Comparison of ENCODE assay signal across 8 cellular contexts in genomic region chr3:48187579-48188265, GRCh38. TPM values are rescaled to one million over a fixed set of nuclear protein-coding genes. Genes with fewer than 3 reads are reported as not detected.
DNase-seq lines count a peak whose midpoint lies in the region; ATAC-seq and TF ChIP-seq lines count a peak whose summit lies in the region.

No MANE protein-coding gene starts in this region.

- H3K36me3 Mint-ChIP-seq in activated T-cell treated with anti-CD3 and anti-CD28 coated beads, Interleukin-2, amount 50 U/mL, for 24 hours (ENCODE audit: low read depth) = peaks cover 47% of the 10 kb centered on the region
- H3K36me3 Mint-ChIP-seq in progenitor cell of endocrine pancreas (ENCODE audit: insufficient read depth) = peaks cover 6% of the 10 kb centered on the region

- peaks cover 16% of the 10 kb centered on the region for H3K27me3 Mint-ChIP-seq in activated T-cell treated with anti-CD3 and anti-CD28 coated beads, Interleukin-2, amount 50 U/mL, for 24 hours
- no peaks in the 10 kb centered on the region for H3K27me3 Mint-ChIP-seq in progenitor cell of endocrine pancreas

- intact Hi-C loops in Right ventricle myocardium superior (cut with DNase I) = no loop called here

- no peaks in the 10 kb centered on the region for H3K9me3 Mint-ChIP-seq in activated T-cell treated with anti-CD3 and anti-CD28 coated beads, Interleukin-2, amount 50 U/mL, for 24 hours
- H3K9me3 Mint-ChIP-seq in progenitor cell of endocrine pancreas (ENCODE audit: low read depth) = no peaks in the 10 kb centered on the region

- no peak for TF ChIP-seq CTCF in progenitor cell of endocrine pancreas (IDR thresholded peaks at IDR 0.05; ENCODE audit: unreplicated experiment)

- H3K27ac Mint-ChIP-seq in activated T-cell treated with anti-CD3 and anti-CD28 coated beads, Interleukin-2, amount 50 U/mL, for 24 hours = peak overlapping the region; percentile 83
- H3K27ac Mint-ChIP-seq in progenitor cell of endocrine pancreas = peak overlapping the region; percentile 91

- DNase-seq in EL (peak; percentile 16), HT1080 (ENCODE audit: low read depth) (peak; percentile 7), Right ventricle myocardium superior (no peak), progenitor cell of endocrine pancreas (ENCODE audit: low spot score, unreplicated experiment) (peak; percentile 26), NCI-H1105 treated with DMSO at 0.1 percent for 48 hours (lab: John Stamatoyannopoulos, UW) (no peak), NCI-H128 (lab: John Stamatoyannopoulos, UW; ENCODE audit: unreplicated experiment) (no peak)
- DNase-seq in activated T-cell treated with anti-CD3 and anti-CD28 coated beads, Interleukin-2, amount 50 U/mL, for 24 hours = no peak

- peak overlapping the region; percentile 91 for H3K4me3 Mint-ChIP-seq in activated T-cell treated with anti-CD3 and anti-CD28 coated beads, Interleukin-2, amount 50 U/mL, for 24 hours
- peak overlapping the region; percentile 89 for H3K4me3 Mint-ChIP-seq in progenitor cell of endocrine pancreas (ENCODE audit: low read depth)

- ATAC-seq in GM21423 (IDR thresholded peaks at IDR 0.05; ENCODE audit: unreplicated experiment) (peak; percentile 28), Right ventricle myocardium superior (ENCODE audit: poor library complexity) (peak; percentile 54)

- peaks cover 26% of the 10 kb centered on the region for H3K4me1 Mint-ChIP-seq in activated T-cell treated with anti-CD3 and anti-CD28 coated beads, Interleukin-2, amount 50 U/mL, for 24 hours (ENCODE audit: low read depth)
- peaks cover 12% of the 10 kb centered on the region for H3K4me1 Mint-ChIP-seq in progenitor cell of endocrine pancreas (ENCODE audit: low read depth)

RNA-seq across cellular contexts. Expression of gene CDC25A, which starts 0.5 kb away (rescaled TPM):
- total RNA-seq in HT1080 (2014; rRNA removed; shearing (Covaris generic)) = 36.5 and 43.4 TPM in 2 replicates
- 15.3 and 15.5 TPM in 2 replicates for polyA plus RNA-seq in HT1080 (2015; cell fraction: cytosol; rRNA removed)
- polyA plus RNA-seq in HT1080 (2015; cell fraction: nucleus; rRNA removed) = 15.2 and 17.0 TPM in 2 replicates
- total RNA-seq in Right ventricle myocardium superior (0.83 TPM), progenitor cell of endocrine pancreas (20.5 and 24.5 TPM in 2 replicates)

RNA-seq across cellular contexts. Expression of gene CAMP, which starts 35.6 kb away (rescaled TPM):
- not detected in 2 replicates for total RNA-seq in HT1080 (2014; rRNA removed; shearing (Covaris generic))
- polyA plus RNA-seq in HT1080 (2015; cell fraction: cytosol; rRNA removed) = not detected in 2 replicates
- polyA plus RNA-seq in HT1080 (2015; cell fraction: nucleus; rRNA removed) = not detected in 2 replicates
- total RNA-seq in Right ventricle myocardium superior (not detected), progenitor cell of endocrine pancreas (not detected in 2 replicates)

RNA-seq across cellular contexts. Expression of gene ZNF589, which starts 53.2 kb away (rescaled TPM):
- total RNA-seq in HT1080 (2014; rRNA removed; shearing (Covaris generic)) = 5.8 and 7.2 TPM in 2 replicates
- 4.1 and 4.2 TPM in 2 replicates for polyA plus RNA-seq in HT1080 (2015; cell fraction: cytosol; rRNA removed)
- polyA plus RNA-seq in HT1080 (2015; cell fraction: nucleus; rRNA removed) = 31.2 and 36.4 TPM in 2 replicates
- total RNA-seq in Right ventricle myocardium superior (5.4 TPM), progenitor cell of endocrine pancreas (28.5 and 30.4 TPM in 2 replicates)

Comparison
In these comparisons a context has a peak if more than half of its experiments do, and no peak if none do; other contexts are left out.
1. DNase-seq: peak in EL (single experiment), HT1080 (single experiment) and progenitor cell of endocrine pancreas (single experiment); none in activated T-cell treated with anti-CD3 and anti-CD28 coated beads, Interleukin-2, amount 50 U/mL, for 24 hours (single experiment), Right ventricle myocardium superior (single experiment), NCI-H1105 treated with DMSO at 0.1 percent for 48 hours (single experiment) and NCI-H128 (single experiment).
2. RNA of gene CDC25A, which starts 0.5 kb away (total RNA-seq): 36.5 to 43.4 TPM in HT1080 and 20.5 to 24.5 TPM in progenitor cell of endocrine pancreas; 0.83 TPM in Right ventricle myocardium superior (single experiment); every median in the first group is over 10 times any median in the second.